In genomic region chr11:68693484-68693882, GRCh38 we compare ENCODE assay signal across 17 cellular contexts. TPM values are rescaled to one million over a fixed set of nuclear protein-coding genes. Genes with fewer than 3 reads are reported as not detected.
DNase-seq lines count a peak whose midpoint lies in the region; ATAC-seq, FAIRE-seq and TF ChIP-seq lines count a peak whose summit lies in the region.
"Had no signal": no experiment of that assay in that cellular context is flagged by ENCODE, and none has a peak within 500 bp of the region (broad histone marks: within the 10 kb centered on the region; RNA-seq: fewer than 3 reads in every experiment).

No MANE protein-coding gene starts in this region.

- TF ChIP-seq CTCF in WTC11 (IDR thresholded peaks at IDR 0.05) (no peak), hepatocyte (IDR thresholded peaks at IDR 0.05; ENCODE audit: poor library complexity) (no peak)

- H3K9me3 Mint-ChIP-seq in WTC11: peaks cover 22% of the 10 kb centered on the region

- peak overlapping the region; percentile 44 for H3K56ac ChIP-seq in mesendoderm (ENCODE audit: low read length)

- H3K4me1 ChIP-seq in mesendoderm (ENCODE audit: control insufficient read depth, low read depth, low read length) (peaks cover 7% of the 10 kb centered on the region), hepatocyte (ENCODE audit: insufficient read depth) (no peaks in the 10 kb centered on the region)

- no peaks in the 10 kb centered on the region for H3K27me3 Mint-ChIP-seq in WTC11 (ENCODE audit: low read depth)

- H3K27ac ChIP-seq in mesendoderm (ENCODE audit: low read depth, low read length): no peak overlapping the region
- no peak overlapping the region for H3K27ac ChIP-seq in hepatocyte
- H3K27ac ChIP-seq: 22Rv1 had no signal

- H2AFZ ChIP-seq in hepatocyte: no peak overlapping the region

- H3K36me3 Mint-ChIP-seq in WTC11: peaks cover 22% of the 10 kb centered on the region
- H3K36me3 Mint-ChIP-seq: CD14-positive monocyte; CD8-positive, alpha-beta T cell had no signal

- peak overlapping the region; percentile 12 for H3K9ac ChIP-seq in mesendoderm (ENCODE audit: low read length)

- H3K4ac ChIP-seq in mesendoderm (ENCODE audit: low read depth, low read length): no peak overlapping the region

- DNase-seq in activated effector memory CD4-positive, alpha-beta T cell treated with anti-CD3 and anti-CD28 coated beads, Interleukin-2, amount 50 U/mL, for 16 hours: peak; percentile 21
- no peak for DNase-seq in activated effector memory CD4-positive, alpha-beta T cell treated with Interleukin-2 at 50 U/mL for 16 hours
- no peak for DNase-seq in WTC11 (ENCODE audit: low spot score)
- no peak for DNase-seq in mesendoderm
- no peak for DNase-seq in hepatocyte (ENCODE audit: low spot score)
- DNase-seq in RCC 7860 (ENCODE audit: low spot score): no peak
- DNase-seq in NCI-H2196 treated with DMSO at 0.1 percent for 48 hours (lab: John Stamatoyannopoulos, UW; ENCODE audit: unreplicated experiment): no peak
- DNase-seq: CD8-positive, alpha-beta T cell; COR-L47; DMS53; GF-D8 had no signal

- H3K23ac ChIP-seq in mesendoderm (ENCODE audit: low read length): no peak overlapping the region

- peaks cover 3% of the 10 kb centered on the region for H3K36me3 ChIP-seq in mesendoderm (ENCODE audit: control insufficient read depth, insufficient read depth, low read length)
- no peaks in the 10 kb centered on the region for H3K36me3 ChIP-seq in hepatocyte (replicated peaks; ENCODE audit: insufficient read depth, low read depth)

- H4K20me1 ChIP-seq in hepatocyte (ENCODE audit: insufficient read depth, poor library complexity, severe bottlenecking): no peaks in the 10 kb centered on the region

- peak overlapping the region; percentile 33; the same call in 1 of the 2 replicates for H3K4me3 Mint-ChIP-seq in WTC11
- H3K4me3 Mint-ChIP-seq: CD14-positive monocyte; CD8-positive, alpha-beta T cell had no signal

- H3K18ac ChIP-seq in mesendoderm (ENCODE audit: low read length): peak overlapping the region; percentile 0

- no peak for ATAC-seq in WTC11
- no peak for ATAC-seq in GM18519 (IDR thresholded peaks at IDR 0.05; ENCODE audit: low FRiP score, unreplicated experiment)
- ATAC-seq: CD8-positive, alpha-beta T cell; HepG2 had no signal

- no peak overlapping the region for H4K5ac ChIP-seq in mesendoderm (ENCODE audit: low read length)

- H3K4me2 ChIP-seq in mesendoderm (ENCODE audit: low read length): no peak overlapping the region
- H3K4me2 ChIP-seq in hepatocyte: no peak overlapping the region

- no peak overlapping the region for H3K4me3 ChIP-seq in mesendoderm (ENCODE audit: low read length)
- H3K4me3 ChIP-seq in hepatocyte: no peak overlapping the region

- H3K9me2 ChIP-seq in hepatocyte (replicated peaks; ENCODE audit: insufficient read depth): no peaks in the 10 kb centered on the region

- CTCF ChIA-PET in WTC11 (lab: Charles Lee): no interaction called here

- no peak overlapping the region for H2BK15ac ChIP-seq in mesendoderm (replicated peaks; ENCODE audit: low read depth)

- no peaks in the 10 kb centered on the region for H3K79me1 ChIP-seq in mesendoderm (ENCODE audit: low read length)

- peak overlapping the region; percentile 45 for H2AK5ac ChIP-seq in mesendoderm (ENCODE audit: low read length)

- H3K79me2 ChIP-seq in mesendoderm (ENCODE audit: control insufficient read depth, insufficient read depth, low read length): no peaks in the 10 kb centered on the region
- no peaks in the 10 kb centered on the region for H3K79me2 ChIP-seq in hepatocyte

- no peaks in the 10 kb centered on the region for H3K9me3 ChIP-seq in hepatocyte (ENCODE audit: low read depth)

- POLR2A ChIA-PET in WTC11 (lab: Charles Lee): no interaction called here

- H3K4me1 Mint-ChIP-seq in WTC11: peaks cover 53% of the 10 kb centered on the region
- H3K4me1 Mint-ChIP-seq: CD14-positive monocyte had no signal

- WGBS in mesendoderm (ENCODE audit: extremely low coverage, insufficient coverage, low lambda C conversion rate): no CpG with 5 or more reads among the region's 10 CpGs
- WGBS in hepatocyte (ENCODE audit: low lambda C conversion rate, missing lambda C conversion rate): 91% methylated on average over 10 of the region's 10 CpGs

- H3K27ac Mint-ChIP-seq in WTC11: peak overlapping the region; percentile 95
- H3K27ac Mint-ChIP-seq: CD14-positive monocyte; CD8-positive, alpha-beta T cell had no signal

- no peak overlapping the region for H4K8ac ChIP-seq in mesendoderm (ENCODE audit: low read depth, low read length)

- no peak overlapping the region for H2BK120ac ChIP-seq in mesendoderm (ENCODE audit: low read depth, low read length)

- peak overlapping the region; percentile 84 for H2BK5ac ChIP-seq in mesendoderm (ENCODE audit: low read length)

- H3K27me3 ChIP-seq in mesendoderm (ENCODE audit: insufficient read depth, low read length, poor library complexity) (no peaks in the 10 kb centered on the region), hepatocyte (peaks cover 22% of the 10 kb centered on the region)

- FAIRE-seq in RCC 7860 (lab: Jason Lieb, UNC): no peak
- FAIRE-seq: H54, HepG2 had no signal

TF ChIP-seq in WTC11, 78 proteins besides CTCF, POLR2A, EP300 and RAD21:
- no peak for TF ChIP-seq GTF2I (CRISPR knock-in tag; conservative IDR thresholded peaks at IDR 0.05)

RNA-seq across cellular contexts. Expression of gene GAL, which starts 9.1 kb away (rescaled TPM):
- total RNA-seq in WTC11 (2021): 102 to 110 TPM (median 108 TPM) in 3 replicates
- 1,656 TPM for polyA plus RNA-seq in mesendoderm (2013, experiment 1 of 2)
- polyA plus RNA-seq in mesendoderm (2013, experiment 2 of 2): 1,755 TPM
- total RNA-seq in hepatocyte: 0.44 and 1.7 TPM in 2 replicates
- polyA plus RNA-seq in hepatocyte: 15.3 and 15.5 TPM in 2 replicates
- total RNA-seq: CD8-positive, alpha-beta T cell; HepG2; HT-29 had no signal
- polyA plus RNA-seq: CD14-positive monocyte, HepG2 had no signal

RNA-seq across cellular contexts. Expression of gene TESMIN, which starts 57.8 kb away (rescaled TPM):
- 78.8 to 91.9 TPM (median 85.6 TPM) in 3 replicates for total RNA-seq in WTC11 (2021)
- polyA plus RNA-seq in mesendoderm (2013, experiment 1 of 2): 42.7 TPM
- 43.2 TPM for polyA plus RNA-seq in mesendoderm (2013, experiment 2 of 2)
- 1.5 and 1.8 TPM in 2 replicates for total RNA-seq in hepatocyte
- 6.4 and 6.7 TPM in 2 replicates for polyA plus RNA-seq in hepatocyte

Comparison
In these comparisons a context has a peak if more than half of its experiments do, and no peak if none do; other contexts are left out.
1. RNA of gene GAL, which starts 9.1 kb away (total RNA-seq): 102 to 110 TPM in WTC11; 0.44 to 1.7 TPM in hepatocyte; every median in the first group is over 10 times any median in the second.
2. RNA of gene TESMIN, which starts 57.8 kb away (total RNA-seq): 78.8 to 91.9 TPM in WTC11; 1.5 to 1.8 TPM in hepatocyte; every median in the first group is over 10 times any median in the second.